9 cellular contexts compared by ENCODE assay signal in genomic region chr18:35513181-35513932, GRCh38.
DNase-seq lines count a peak whose midpoint lies in the region; ATAC-seq and TF ChIP-seq lines count a peak whose summit lies in the region.
"Had no signal": no experiment of that assay in that cellular context is flagged by ENCODE, and none has a peak within 500 bp of the region (broad histone marks: within the 10 kb centered on the region; RNA-seq: fewer than 3 reads in every experiment).

No MANE protein-coding gene starts in this region.

- H3K36me3 ChIP-seq in HEK293 (ENCODE audit: control insufficient read depth in 2 of 2, insufficient read depth in 1 of 2, low read length in 2 of 2) (no peaks in the 10 kb centered on the region), stomach smooth muscle (ENCODE audit: control insufficient read depth in 2 of 2, insufficient read depth in 2 of 2, low read length in 2 of 2) (no peaks in the 10 kb centered on the region)

- CTCF ChIA-PET in HEK293 (lab: Yijun Ruan, JAX), result interaction anchor here (0.9 kb wide), 1 partner anchor 10 kb away, joined by 3 read pairs; no protein-coding TSS in a partner anchor

- ATAC-seq in GM18870 (IDR thresholded peaks at IDR 0.05; ENCODE audit: unreplicated experiment) (no peak), HG02884 (IDR thresholded peaks at IDR 0.05; ENCODE audit: unreplicated experiment) (no peak), GM21360 (IDR thresholded peaks at IDR 0.05; ENCODE audit: unreplicated experiment) (no peak)

- POLR2A ChIA-PET in HEK293 (lab: Yijun Ruan, JAX), result interaction anchor here (0.6 to 1.6 kb wide), 2 partner anchors 16 to 62 kb away, joined by 3 to 10 read pairs; partner anchors contain the start of gene INO80C

- peak; percentile 89 for DNase-seq in brain pericyte (ENCODE audit: low read depth, low spot score)
- DNase-seq in iris pigment epithelial cell (ENCODE audit: low read depth), result peak; percentile 79
- no peak for DNase-seq in NCI-H774 (lab: John Stamatoyannopoulos, UW)
- DNase-seq: RPMI8226 had no signal

- no peaks in the 10 kb centered on the region for H3K27me3 ChIP-seq in stomach smooth muscle (ENCODE audit: control insufficient read depth in 1 of 2, insufficient read depth in 2 of 2, low read length in 2 of 2)

- H3K9ac ChIP-seq in stomach smooth muscle (ENCODE audit: low read length in 2 of 2), result no peak overlapping the region

- H3K4me1 ChIP-seq in HEK293 (ENCODE audit: control insufficient read depth, insufficient read depth, low read length) (no peaks in the 10 kb centered on the region), stomach smooth muscle (ENCODE audit: control insufficient read depth, insufficient read depth, low read length) (peaks cover 29% of the 10 kb centered on the region)

- no peak for TF ChIP-seq CTCF in HEK293 (tag by site-specific recombination; IDR thresholded peaks at IDR 0.05)

- no peak overlapping the region for H3K4me3 ChIP-seq in HEK293 (ENCODE audit: low read depth, low read length)
- no peak overlapping the region for H3K4me3 ChIP-seq in stomach smooth muscle (ENCODE audit: low read length in 2 of 2)

- no peaks in the 10 kb centered on the region for H3K9me3 ChIP-seq in HEK293 (ENCODE audit: control insufficient read depth, insufficient read depth, low read depth, low read length)
- H3K9me3 ChIP-seq in stomach smooth muscle (ENCODE audit: control insufficient read depth in 2 of 2, low read length in 2 of 2), result no peaks in the 10 kb centered on the region

- H3K27ac ChIP-seq in HEK293 (ENCODE audit: extremely low read depth, low read depth, low read length), result no peak overlapping the region
- H3K27ac ChIP-seq in stomach smooth muscle (ENCODE audit: low read length), result peak overlapping the region; percentile 71

TF ChIP-seq in HEK293, 187 proteins besides CTCF, POLR2A, EP300 and RAD21:
- TF ChIP-seq HOXD13 (CRISPR knock-in tag; IDR thresholded peaks at IDR 0.05; ENCODE audit: borderline replicate concordance), result peak; percentile 44; the same call in 1 of the 2 replicates
- no peak for TF ChIP-seq BCL11A (tag by site-specific recombination; IDR thresholded peaks at IDR 0.05; ENCODE audit: low read depth)
- TF ChIP-seq GLI4 (tag by site-specific recombination; IDR thresholded peaks at IDR 0.05), result no peak
- TF ChIP-seq SP2 (tag by site-specific recombination; IDR thresholded peaks at IDR 0.05), result no peak
- peak; percentile 94 for TF ChIP-seq GLIS1 (tag by site-specific recombination; IDR thresholded peaks at IDR 0.05)
- TF ChIP-seq ZNF785 (tag by site-specific recombination; IDR thresholded peaks at IDR 0.05), result no peak
- peak; percentile 48; the same call in 1 of the 2 replicates for TF ChIP-seq GLIS2 (tag by site-specific recombination; IDR thresholded peaks at IDR 0.05)
- TF ChIP-seq ZNF513 (tag by site-specific recombination; IDR thresholded peaks at IDR 0.05), result no peak
- no peak for TF ChIP-seq ZNF830 (tag by site-specific recombination; IDR thresholded peaks at IDR 0.05; ENCODE audit: low read depth)
- TF ChIP-seq ZNF521 (tag by site-specific recombination; IDR thresholded peaks at IDR 0.05), result no peak
- no peak for TF ChIP-seq ZFP69B (tag by site-specific recombination; IDR thresholded peaks at IDR 0.05)
- TF ChIP-seq, protein P1, sequence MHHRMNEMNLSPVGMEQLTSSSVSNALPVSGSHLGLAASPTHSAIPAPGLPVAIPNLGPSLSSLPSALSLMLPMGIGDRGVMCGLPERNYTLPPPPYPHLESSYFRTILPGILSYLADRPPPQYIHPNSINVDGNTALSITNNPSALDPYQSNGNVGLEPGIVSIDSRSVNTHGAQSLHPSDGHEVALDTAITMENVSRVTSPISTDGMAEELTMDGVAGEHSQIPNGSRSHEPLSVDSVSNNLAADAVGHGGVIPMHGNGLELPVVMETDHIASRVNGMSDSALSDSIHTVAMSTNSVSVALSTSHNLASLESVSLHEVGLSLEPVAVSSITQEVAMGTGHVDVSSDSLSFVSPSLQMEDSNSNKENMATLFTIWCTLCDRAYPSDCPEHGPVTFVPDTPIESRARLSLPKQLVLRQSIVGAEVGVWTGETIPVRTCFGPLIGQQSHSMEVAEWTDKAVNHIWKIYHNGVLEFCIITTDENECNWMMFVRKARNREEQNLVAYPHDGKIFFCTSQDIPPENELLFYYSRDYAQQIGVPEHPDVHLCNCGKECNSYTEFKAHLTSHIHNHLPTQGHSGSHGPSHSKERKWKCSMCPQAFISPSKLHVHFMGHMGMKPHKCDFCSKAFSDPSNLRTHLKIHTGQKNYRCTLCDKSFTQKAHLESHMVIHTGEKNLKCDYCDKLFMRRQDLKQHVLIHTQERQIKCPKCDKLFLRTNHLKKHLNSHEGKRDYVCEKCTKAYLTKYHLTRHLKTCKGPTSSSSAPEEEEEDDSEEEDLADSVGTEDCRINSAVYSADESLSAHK (tag by site-specific recombination; IDR thresholded peaks at IDR 0.05), result no peak
- peak; percentile 93 for TF ChIP-seq ZIC2 (tag by site-specific recombination; IDR thresholded peaks at IDR 0.05)
- 0 out of 2 replicates have a peak, but pooled peaks have one; percentile 14 for TF ChIP-seq ZNF600 (tag by site-specific recombination; IDR thresholded peaks at IDR 0.05)
- TF ChIP-seq ZNF473 (tag by site-specific recombination; IDR thresholded peaks at IDR 0.05), result no peak
- peak; percentile 49; the same call in 1 of the 2 replicates for TF ChIP-seq ZNF660 (tag by site-specific recombination; IDR thresholded peaks at IDR 0.05)
- peak; percentile 50; the same call in 1 of the 2 replicates for TF ChIP-seq ZNF692 (tag by site-specific recombination; IDR thresholded peaks at IDR 0.05)
- no peak for TF ChIP-seq ZNF202 (tag by site-specific recombination; IDR thresholded peaks at IDR 0.05; ENCODE audit: borderline replicate concordance)
- no peak for TF ChIP-seq ZBTB48 (tag by site-specific recombination; IDR thresholded peaks at IDR 0.05)
- TF ChIP-seq WT1 (tag by site-specific recombination; IDR thresholded peaks at IDR 0.05), result no peak
- TF ChIP-seq ZNF843 (tag by site-specific recombination; IDR thresholded peaks at IDR 0.05), result no peak
- no peak for TF ChIP-seq BCL11B (tag by site-specific recombination; IDR thresholded peaks at IDR 0.05; ENCODE audit: low read depth)
- TF ChIP-seq SP7 (tag by site-specific recombination; IDR thresholded peaks at IDR 0.05), result 0 out of 2 replicates have a peak, but pooled peaks have one; percentile 24
TF ChIP-seq in HEK293: peak in this region for 8.
